Comparison of ENCODE assay signal across 1 cellular context in genomic region chr3:140180603-140181002, GRCh38.
TF ChIP-seq lines count a peak whose summit lies in the region.

No MANE protein-coding gene starts in this region.

TF ChIP-seq in SK-N-SH, 30 proteins besides CTCF, POLR2A, EP300 and RAD21 (continued from another document):
- TF ChIP-seq REST (IDR thresholded peaks at IDR 0.05; ENCODE audit: low read depth, low read length) (no peak), TCF12 (IDR thresholded peaks at IDR 0.05) (no peak), ELF1 (IDR thresholded peaks at IDR 0.05) (no peak), RFX5 (IDR thresholded peaks at IDR 0.05; ENCODE audit: low read length) (no peak), CHD2 (IDR thresholded peaks at IDR 0.05; ENCODE audit: low read length, partially characterized antibody) (no peak)
